Comparison of ENCODE assay signal across 8 cellular contexts in the genomic region with DNA sequence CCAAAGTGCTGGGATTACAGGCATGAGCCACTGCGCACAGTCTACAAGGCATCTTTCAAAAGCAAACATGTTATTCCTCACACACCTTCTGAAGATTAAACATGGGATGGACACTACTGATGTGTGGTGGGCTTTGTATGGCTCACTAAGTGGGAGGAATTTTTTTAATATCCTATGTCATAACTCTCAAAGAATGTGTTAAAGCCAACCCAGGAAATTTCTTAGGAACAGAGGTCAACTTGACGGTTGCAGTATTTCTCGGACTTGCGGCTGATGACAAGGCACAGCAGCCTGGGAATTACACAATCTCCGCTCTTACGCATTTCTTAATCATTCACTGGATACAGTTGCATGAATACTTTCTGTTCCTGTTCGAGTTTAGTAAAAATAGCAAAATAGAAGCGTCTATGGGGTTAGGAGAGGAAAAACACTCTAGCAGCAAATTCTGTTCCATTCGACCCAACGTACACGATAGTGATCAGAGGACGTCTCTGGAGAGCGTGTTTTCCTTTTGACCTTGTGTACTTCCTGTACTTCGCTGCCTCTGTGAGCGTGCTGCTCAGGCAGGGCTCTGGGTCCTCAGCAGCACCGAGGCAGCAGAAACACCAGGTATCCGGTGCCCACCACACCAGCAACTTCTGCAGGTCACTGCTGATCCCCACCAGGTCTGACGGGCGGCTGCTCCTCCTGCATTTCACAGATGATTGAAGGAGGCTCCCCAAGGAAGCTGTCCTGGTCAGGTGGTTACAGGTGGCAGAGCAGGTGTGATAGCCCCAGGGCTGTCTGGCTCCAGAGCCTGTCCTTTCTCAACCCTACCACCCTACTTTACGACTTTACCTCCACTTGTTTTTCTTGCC. TPM values are rescaled to one million over a fixed set of nuclear protein-coding genes. Genes with fewer than 3 reads are reported as not detected.
DNase-seq lines count a peak whose midpoint lies in the region; ATAC-seq and TF ChIP-seq lines count a peak whose summit lies in the region.

No MANE protein-coding gene starts in this region.

- H3K4me3 ChIP-seq in colonic mucosa (peak overlapping the region; percentile 25), lower lobe of right lung (peak overlapping the region; percentile 39)

- peaks cover 9% of the 10 kb centered on the region for H3K4me1 ChIP-seq in colonic mucosa
- H3K4me1 ChIP-seq in lower lobe of right lung: peaks cover 76% of the 10 kb centered on the region

- H3K36me3 ChIP-seq in colonic mucosa (no peaks in the 10 kb centered on the region), lower lobe of right lung (no peaks in the 10 kb centered on the region)

- intact Hi-C loops in colonic mucosa (cut with DNase I) (no loop called here), lower lobe of right lung (cut with DNase I) (no loop called here)

- H3K9ac ChIP-seq in colonic mucosa (ENCODE audit: low read depth in 2 of 2, low read length in 2 of 2): peak overlapping the region; percentile 64 to 76

- no peak for TF ChIP-seq CTCF in colonic mucosa (IDR thresholded peaks at IDR 0.05)
- no peak for TF ChIP-seq CTCF in lower lobe of right lung (IDR thresholded peaks at IDR 0.05)

- ATAC-seq in HG03175 (IDR thresholded peaks at IDR 0.05; ENCODE audit: unreplicated experiment) (peak; percentile 57), lower lobe of right lung (peak; percentile 86 to 88)

- DNase-seq in stimulated activated naive CD4-positive, alpha-beta T cell (lab: John Stamatoyannopoulos, UW): peak; percentile 5 to 55 (median 18)
- DNase-seq in stimulated activated naive CD4-positive, alpha-beta T cell treated with Interleukin-2 at 50 U/mL for 16 hours (lab: John Stamatoyannopoulos, UW): no peak
- DNase-seq in SW 1271 (lab: John Stamatoyannopoulos, UW): peak; percentile 87 to 96
- DNase-seq in colonic mucosa: peak; percentile 38
- peak; percentile 65 for DNase-seq in lower lobe of right lung
- DNase-seq in DMS 273 (lab: John Stamatoyannopoulos, UW; ENCODE audit: unreplicated experiment): no peak

- H3K27ac ChIP-seq in colonic mucosa (peak overlapping the region; percentile 79), lower lobe of right lung (peak overlapping the region; percentile 91), temporal lobe (ENCODE audit: low read depth, low read length) (peak overlapping the region; percentile 71)

- no peaks in the 10 kb centered on the region for H3K27me3 ChIP-seq in colonic mucosa
- no peaks in the 10 kb centered on the region for H3K27me3 ChIP-seq in lower lobe of right lung (ENCODE audit: low read depth)

- H3K9me3 ChIP-seq in colonic mucosa: no peaks in the 10 kb centered on the region
- no peaks in the 10 kb centered on the region for H3K9me3 ChIP-seq in lower lobe of right lung

RNA-seq across cellular contexts. Expression of a gene that starts 26.4 kb away (rescaled TPM):
- 10 to 100 TPM; 14.3 to 57.8 TPM for total RNA-seq in colonic mucosa
- total RNA-seq in lower lobe of right lung: 232 TPM
- total RNA-seq in temporal lobe: 16.2 TPM

Comparison
In these comparisons a context has a peak if more than half of its experiments do, and no peak if none do; other contexts are left out.
1. DNase-seq: peak in stimulated activated naive CD4-positive, alpha-beta T cell (6 of 6), SW 1271 (2 of 2), colonic mucosa (single experiment) and lower lobe of right lung (single experiment); none in stimulated activated naive CD4-positive, alpha-beta T cell treated with Interleukin-2 at 50 U/mL for 16 hours (single experiment) and DMS 273 (single experiment).
2. Peak in every context shown above with its lines, with median percentiles within 50 percentile points of each other: H3K27ac ChIP-seq.